1 cellular context compared by ENCODE assay signal in genomic region chr11:92211576-92212167, GRCh38.
A peak's percentile ranks its signal among the peaks of the same experiment; 100 is the strongest.
TF ChIP-seq lines count a peak whose summit lies in the region.

No MANE protein-coding gene starts in this region.

TF ChIP-seq in HEK293, 187 proteins besides CTCF, POLR2A, EP300 and RAD21 (continued from another document):
- TF ChIP-seq ZNF274 (IDR thresholded peaks at IDR 0.05; ENCODE audit: low read length), result no peak
- no peak for TF ChIP-seq ZNF274 (tag by site-specific recombination; IDR thresholded peaks at IDR 0.05; ENCODE audit: borderline replicate concordance)
- TF ChIP-seq TCF7L2 (IDR thresholded peaks at IDR 0.05; ENCODE audit: borderline replicate concordance, low read depth, low read length), result no peak
- TF ChIP-seq ZNF155 (tag by site-specific recombination; IDR thresholded peaks at IDR 0.05), result no peak
- no peak for TF ChIP-seq ZNF544 (tag by site-specific recombination; IDR thresholded peaks at IDR 0.05)
- no peak for TF ChIP-seq ZNF112 (tag by site-specific recombination; IDR thresholded peaks at IDR 0.05)
- TF ChIP-seq ZNF621 (tag by site-specific recombination; IDR thresholded peaks at IDR 0.05), result no peak
- no peak for TF ChIP-seq INSM2 (tag by site-specific recombination; IDR thresholded peaks at IDR 0.05)
- peak; percentile 78 for TF ChIP-seq ZNF335 (tag by site-specific recombination; conservative IDR thresholded peaks at IDR 0.05)
- 0 out of 2 replicates have a peak, but pooled peaks have one; percentile 27 for TF ChIP-seq ZBTB44 (tag by site-specific recombination; IDR thresholded peaks at IDR 0.05)
- 0 out of 2 replicates have a peak, but pooled peaks have one; percentile 26 for TF ChIP-seq ZNF660 (tag by site-specific recombination; IDR thresholded peaks at IDR 0.05)
- 0 out of 2 replicates have a peak, but pooled peaks have one; percentile 26 for TF ChIP-seq IKZF3 (tag by site-specific recombination; IDR thresholded peaks at IDR 0.05)
- TF ChIP-seq ZNF513 (tag by site-specific recombination; IDR thresholded peaks at IDR 0.05), result no peak
- TF ChIP-seq ZNF785 (tag by site-specific recombination; IDR thresholded peaks at IDR 0.05), result no peak
- TF ChIP-seq SP7 (tag by site-specific recombination; IDR thresholded peaks at IDR 0.05), result no peak
